14 cellular contexts compared by ENCODE assay signal in the genomic region with DNA sequence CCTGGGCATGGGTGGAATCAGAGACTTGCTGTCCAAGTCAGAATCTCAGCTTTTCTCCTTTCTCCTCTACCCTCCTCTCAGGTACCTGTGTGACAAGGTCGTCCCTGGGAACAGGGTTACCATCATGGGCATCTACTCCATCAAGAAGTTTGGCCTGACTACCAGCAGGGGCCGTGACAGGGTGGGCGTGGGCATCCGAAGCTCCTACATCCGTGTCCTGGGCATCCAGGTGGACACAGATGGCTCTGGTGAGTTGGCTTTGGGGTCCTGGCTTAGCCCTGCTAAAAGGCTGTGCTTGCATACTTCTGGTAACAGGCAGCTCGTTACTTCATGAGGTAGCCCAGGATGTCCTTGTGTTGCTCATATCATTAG. TPM values are rescaled to one million over a fixed set of nuclear protein-coding genes. Genes with fewer than 3 reads are reported as not detected.
DNase-seq lines count a peak whose midpoint lies in the region; ATAC-seq and TF ChIP-seq lines count a peak whose summit lies in the region.
"Had no signal": no experiment of that assay in that cellular context is flagged by ENCODE, and none has a peak within 500 bp of the region (broad histone marks: within the 10 kb centered on the region; RNA-seq: fewer than 3 reads in every experiment).

No MANE protein-coding gene starts in this region.

- H3K27ac ChIP-seq in BLaER1 treated with 17β-estradiol and CSF1 and Interleukin-3, amounts not matched to agents 10 nM and 100 nM: peak overlapping the region; percentile 84 to 95 (median 92)
- H3K27ac ChIP-seq in Peyer's patch (peak overlapping the region in 3 of 4 donors; percentile 39 to 79 (median 65)), thyroid gland (no peak overlapping the region), PC-3 (ENCODE audit: low read length) (no peak overlapping the region)
- H3K27ac ChIP-seq: testis had no signal

- ATAC-seq in GM18520 (IDR thresholded peaks at IDR 0.05; ENCODE audit: unreplicated experiment) (peak; percentile 10), natural killer cell (no peak), HG03039 (IDR thresholded peaks at IDR 0.05; ENCODE audit: unreplicated experiment) (no peak), PC-3 (no peak)

- no peaks in the 10 kb centered on the region for H3F3A ChIP-seq in PC-3 (ENCODE audit: low read length, unreplicated experiment)

- no peak for DNase-seq in Peyer's patch
- DNase-seq in natural killer cell: no peak
- no peak for DNase-seq in thyroid gland
- DNase-seq in PC-3: no peak
- DNase-seq in NAMALWA (ENCODE audit: low spot score): no peak
- DNase-seq: activated CD8-positive, alpha-beta memory T cell treated with anti-CD3 and anti-CD28 coated beads, Interleukin-2, amount 50 U/mL, for 4 hours; activated naive CD4-positive, alpha-beta T cell treated with anti-CD3 and anti-CD28 coated beads, Interleukin-2, amount 10 ng/mL, durations not matched to agents 7 days and 5 days; NCI-H1694 treated with DMSO at 0.1 percent for 48 hours; NCI-H510A treated with DMSO at 0.1 percent for 48 hours; SW 1271; testis had no signal

- no peak overlapping the region for H3K4me3 Mint-ChIP-seq in natural killer cell
- H3K4me3 Mint-ChIP-seq: activated naive CD4-positive, alpha-beta T cell treated with anti-CD3 and anti-CD28 coated beads, Interleukin-2, amount 10 ng/mL, durations not matched to agents 7 days and 5 days had no signal

- peak overlapping the region; percentile 82 to 98 (median 93) for H3K4me2 ChIP-seq in BLaER1 treated with 17β-estradiol and CSF1 and Interleukin-3, amounts not matched to agents 10 nM and 100 nM
- no peak overlapping the region for H3K4me2 ChIP-seq in PC-3 (ENCODE audit: low read length)

- no peaks in the 10 kb centered on the region for H3K9me2 ChIP-seq in PC-3 (replicated peaks; ENCODE audit: low read length)

- H3K4me1 Mint-ChIP-seq in natural killer cell: peaks cover 6 to 21% of the 10 kb centered on the region in 2 donors

- WGBS in thyroid gland, 2 donors: 91 to 100% methylated on average over 4 to 6 of the region's 6 CpGs

- peaks cover 0 to 35% (median 12%) of the 10 kb centered on the region in 11 experiments; a peak in 9 of 22 replicates for H4K20me1 ChIP-seq in BLaER1 treated with 17β-estradiol and CSF1 and Interleukin-3, amounts not matched to agents 10 nM and 100 nM
- no peaks in the 10 kb centered on the region for H4K20me1 ChIP-seq in PC-3 (ENCODE audit: low read length)

- H3K27me3 Mint-ChIP-seq in natural killer cell (ENCODE audit: low read depth in 2 of 2): no peaks in the 10 kb centered on the region
- H3K27me3 Mint-ChIP-seq: activated naive CD4-positive, alpha-beta T cell treated with anti-CD3 and anti-CD28 coated beads, Interleukin-2, amount 10 ng/mL, durations not matched to agents 7 days and 5 days had no signal

- no TSS peak for BruUV-seq in PC-3 (replicated peaks; lab: Mats Ljungman, UMichigan)

- H3K9ac ChIP-seq in BLaER1 treated with 17β-estradiol and CSF1 and Interleukin-3, amounts not matched to agents 10 nM and 100 nM: peak overlapping the region; percentile 73 to 85 (median 81)
- no peak overlapping the region for H3K9ac ChIP-seq in PC-3 (ENCODE audit: low read length)

- no peaks in the 10 kb centered on the region for H3K27me3 ChIP-seq in BLaER1 treated with 17β-estradiol and CSF1 and Interleukin-3, amounts not matched to agents 10 nM and 100 nM
- H3K27me3 ChIP-seq in Peyer's patch (no peaks in the 10 kb centered on the region), thyroid gland (no peaks in the 10 kb centered on the region), PC-3 (ENCODE audit: low read length) (no peaks in the 10 kb centered on the region)
- H3K27me3 ChIP-seq: testis had no signal

- no peaks in the 10 kb centered on the region for H3K9me3 ChIP-seq in BLaER1 treated with 17β-estradiol and CSF1 and Interleukin-3, amounts not matched to agents 10 nM and 100 nM (replicated peaks in 1 of 11)
- H3K9me3 ChIP-seq in Peyer's patch (no peaks in the 10 kb centered on the region), thyroid gland (no peaks in the 10 kb centered on the region), PC-3 (ENCODE audit: low read length) (no peaks in the 10 kb centered on the region)
- H3K9me3 ChIP-seq: testis had no signal

- CTCF ChIA-PET in PC-3 (lab: Charles Lee): no interaction called here

- H3K9me3 Mint-ChIP-seq in natural killer cell: no peaks in the 10 kb centered on the region
- H3K9me3 Mint-ChIP-seq: activated naive CD4-positive, alpha-beta T cell treated with anti-CD3 and anti-CD28 coated beads, Interleukin-2, amount 10 ng/mL, durations not matched to agents 7 days and 5 days had no signal

- H2AFZ ChIP-seq in PC-3 (ENCODE audit: low read length): no peak overlapping the region

- H3K79me2 ChIP-seq in PC-3 (ENCODE audit: low read length): no peaks in the 10 kb centered on the region

- peak overlapping the region; percentile 4 to 61 (median 34); a peak in 15 of 20 replicates for H3K4me3 ChIP-seq in BLaER1 treated with 17β-estradiol and CSF1 and Interleukin-3, amounts not matched to agents 10 nM and 100 nM
- H3K4me3 ChIP-seq in Peyer's patch: no peak overlapping the region
- no peak overlapping the region for H3K4me3 ChIP-seq in thyroid gland (replicated peaks in 1 of 3)
- no peak overlapping the region for H3K4me3 ChIP-seq in PC-3 (ENCODE audit: low read length)
- H3K4me3 ChIP-seq: testis had no signal

- POLR2A ChIA-PET in PC-3 (lab: Charles Lee; ENCODE audit: unreplicated experiment): no interaction called here

- H3K36me3 Mint-ChIP-seq in natural killer cell: peaks cover 15% of the 10 kb centered on the region

- peaks cover 28 to 76% (median 66%) of the 10 kb centered on the region in 10 experiments for H3K4me1 ChIP-seq in BLaER1 treated with 17β-estradiol and CSF1 and Interleukin-3, amounts not matched to agents 10 nM and 100 nM
- peaks cover 0 to 11% (median 3%) of the 10 kb centered on the region in 4 donors for H3K4me1 ChIP-seq in Peyer's patch
- H3K4me1 ChIP-seq in thyroid gland: no peaks in the 10 kb centered on the region
- no peaks in the 10 kb centered on the region for H3K4me1 ChIP-seq in PC-3 (ENCODE audit: insufficient read depth, low read length)
- H3K4me1 ChIP-seq: testis had no signal

- peak overlapping the region; percentile 62 to 71 for H3K27ac Mint-ChIP-seq in natural killer cell

- TF ChIP-seq CTCF in Peyer's patch (IDR thresholded peaks at IDR 0.05) (no peak), natural killer cell (IDR thresholded peaks at IDR 0.05) (no peak), thyroid gland (IDR thresholded peaks at IDR 0.05) (no peak), PC-3 (conservative IDR thresholded peaks at IDR 0.05; ENCODE audit: low read depth, low read length) (no peak)

- peaks cover 44 to 95% (median 92%) of the 10 kb centered on the region in 11 experiments for H3K36me3 ChIP-seq in BLaER1 treated with 17β-estradiol and CSF1 and Interleukin-3, amounts not matched to agents 10 nM and 100 nM
- H3K36me3 ChIP-seq in Peyer's patch: peaks cover 0 to 85% (median 0%) of the 10 kb centered on the region in 3 donors
- peaks cover 38 to 39% of the 10 kb centered on the region in 2 donors for H3K36me3 ChIP-seq in thyroid gland
- H3K36me3 ChIP-seq in PC-3 (ENCODE audit: low read depth, low read length): peaks cover 35% of the 10 kb centered on the region

- TF ChIP-seq POLR2A in Peyer's patch (IDR thresholded peaks at IDR 0.05) (no peak), thyroid gland (IDR thresholded peaks at IDR 0.05) (no peak)

- intact Hi-C loops in natural killer cell (cut with micrococcal nuclease): loop anchor here (5.0 kb wide), 1 partner anchor 58 kb away; no protein-coding TSS in a partner anchor
- intact Hi-C loops in thyroid gland (cut with DNase I): no loop called here
- intact Hi-C loops in PC-3 (cut with micrococcal nuclease): no loop called here

RNA-seq across cellular contexts. Expression of a gene that starts 10.7 kb away (rescaled TPM):
- 100 to 1,000 TPM in 1 of 4 donors, 10 to 100 TPM in 3; 16.5 to 102 (median 21.5) TPM for total RNA-seq in Peyer's patch
- total RNA-seq in natural killer cell: 10 to 100 TPM; 59.3 to 73.8 (median 61.5) TPM
- total RNA-seq in thyroid gland: 10 to 100 TPM; 16.7 to 34.7 (median 25.1) TPM
- 112 and 131 TPM in 2 replicates for total RNA-seq in PC-3 (2014; rRNA removed)

RNA-seq across cellular contexts. Expression of a gene that starts 29.8 kb away (rescaled TPM):
- 10 to 100 TPM; 27.2 to 64.5 (median 46.7) TPM for total RNA-seq in Peyer's patch
- total RNA-seq in natural killer cell: 10 to 100 TPM in 2 of 3 donors, 1 to 10 TPM in 1; 7.5 to 61.6 (median 15.9) TPM
- 10 to 100 TPM in 1 of 4 donors, 1 to 10 TPM in 3; 5.2 to 13.0 (median 6.9) TPM for total RNA-seq in thyroid gland
- 14.5 and 16.5 TPM in 2 replicates for total RNA-seq in PC-3 (2014; rRNA removed)

Comparison
In these comparisons a context has a peak if more than half of its experiments do, and no peak if none do; other contexts are left out.
1. H3K27ac ChIP-seq: peak in BLaER1 treated with 17β-estradiol and CSF1 and Interleukin-3, amounts not matched to agents 10 nM and 100 nM (11 of 11) and Peyer's patch (3 of 4); none in thyroid gland (0 of 3) and PC-3 (single experiment).
2. H3K4me3 ChIP-seq: peak in BLaER1 treated with 17β-estradiol and CSF1 and Interleukin-3, amounts not matched to agents 10 nM and 100 nM (10 of 10); none in Peyer's patch (0 of 4), thyroid gland (0 of 3) and PC-3 (single experiment).